ENCODE assay signal across 25 cellular contexts in the genomic region with DNA sequence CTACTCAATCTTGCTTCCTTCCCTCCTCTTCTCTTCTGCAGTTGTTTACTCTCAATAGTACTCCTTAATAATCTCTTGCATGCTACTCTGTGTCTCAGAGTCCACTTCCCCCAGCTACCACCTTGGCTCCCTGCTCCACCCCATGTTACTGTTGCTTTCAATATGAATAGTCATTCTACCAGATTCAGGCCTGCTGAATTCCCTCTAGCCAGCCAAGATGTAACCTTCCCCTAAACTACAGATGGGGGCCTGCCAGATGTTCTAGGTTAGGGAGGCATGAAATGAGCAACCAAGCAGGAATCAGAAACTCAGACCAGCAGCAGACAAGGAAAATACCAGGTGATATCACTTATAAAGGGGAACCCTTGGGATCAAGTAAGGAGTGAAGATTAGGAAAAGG.
DNase-seq lines count a peak whose midpoint lies in the region; ATAC-seq lines count a peak whose summit lies in the region.
"Had no signal": no experiment of that assay in that cellular context is flagged by ENCODE, and none has a peak within 500 bp of the region (broad histone marks: within the 10 kb centered on the region; RNA-seq: fewer than 3 reads in every experiment).

No MANE protein-coding gene starts in this region.

- DNase-seq in DMS79 (lab: John Stamatoyannopoulos, UW): no peak
- no peak for DNase-seq in caudate nucleus (lab: John Stamatoyannopoulos, UW)
- no peak for DNase-seq in T-helper 2 cell
- no peak for DNase-seq in RKO (ENCODE audit: low spot score)
- DNase-seq: ACHN; activated CD4-positive, alpha-beta T cell treated with anti-CD3 and anti-CD28 coated beads for 36 hours; activated CD8-positive, alpha-beta memory T cell treated with anti-CD3 and anti-CD28 coated beads, Interleukin-2, amount 50 U/mL, for 48 hours; activated naive CD4-positive, alpha-beta T cell treated with anti-CD3 and anti-CD28 coated beads, Interleukin-2, amount 50 U/mL, for 16 hours; CD4-positive, alpha-beta T cell; cortex of kidney; DMS53; MG63; mucosa of descending colon; NCI-H187; NCI-H446; T1000 had no signal

- no peak overlapping the region for H3K27ac ChIP-seq in caudate nucleus (ENCODE audit: low read depth, low read length)
- H3K27ac ChIP-seq: epithelial cell of prostate, gastroesophageal sphincter, neutrophil had no signal

- ATAC-seq in GM18502 (IDR thresholded peaks at IDR 0.05; ENCODE audit: poor library complexity, unreplicated experiment) (peak; percentile 85), GM21381 (IDR thresholded peaks at IDR 0.05; ENCODE audit: unreplicated experiment) (peak; percentile 73), HG02763 (IDR thresholded peaks at IDR 0.05; ENCODE audit: unreplicated experiment) (peak; percentile 57), HG03378 (IDR thresholded peaks at IDR 0.05; ENCODE audit: unreplicated experiment) (peak; percentile 68)
- ATAC-seq: activated CD4-positive, alpha-beta T cell treated with anti-CD3 and anti-CD28 coated beads for 36 hours; gastroesophageal sphincter; HepG2; left lobe of liver; mucosa of descending colon had no signal
